Comparison of ENCODE assay signal across 1 cellular context in the genomic region with DNA sequence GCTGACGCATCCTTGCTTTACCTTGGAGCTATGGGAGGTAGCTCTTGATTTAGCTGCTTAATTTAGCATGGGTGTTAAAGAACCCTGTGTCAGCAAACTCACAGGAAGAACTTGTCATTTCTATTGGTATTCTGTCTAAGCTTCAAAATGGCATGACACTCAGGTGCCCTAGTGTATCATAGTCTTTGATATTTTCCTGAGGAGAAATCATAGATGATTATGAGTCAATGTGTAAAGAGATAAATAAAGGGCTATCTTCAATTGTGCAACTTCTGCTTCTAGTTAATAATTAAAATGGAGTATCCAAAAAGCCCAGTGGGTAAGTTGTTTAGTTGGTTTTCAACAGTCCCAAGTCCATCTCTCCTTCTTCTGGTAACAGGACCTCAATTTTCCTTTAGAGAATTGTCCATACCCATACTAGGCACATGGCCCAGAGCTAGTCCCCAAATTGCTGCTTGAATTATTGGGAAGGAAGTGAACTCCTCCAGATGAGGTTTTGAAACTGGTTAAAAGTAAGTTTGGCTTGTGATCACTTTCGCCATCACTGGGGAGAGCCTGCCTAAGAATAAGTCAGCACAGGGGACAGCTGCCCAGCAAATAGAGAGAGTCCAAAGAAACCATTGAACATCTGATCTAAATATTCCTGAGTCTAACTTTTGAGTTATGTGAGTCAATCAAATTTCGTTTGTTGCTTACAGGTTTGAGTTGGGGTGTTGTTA.
TF ChIP-seq lines count a peak whose summit lies in the region.

No MANE protein-coding gene starts in this region.

TF ChIP-seq in HepG2, 621 proteins besides CTCF, POLR2A, EP300 and RAD21 (continued from another document and continues in another):
- TF ChIP-seq, protein P1, sequence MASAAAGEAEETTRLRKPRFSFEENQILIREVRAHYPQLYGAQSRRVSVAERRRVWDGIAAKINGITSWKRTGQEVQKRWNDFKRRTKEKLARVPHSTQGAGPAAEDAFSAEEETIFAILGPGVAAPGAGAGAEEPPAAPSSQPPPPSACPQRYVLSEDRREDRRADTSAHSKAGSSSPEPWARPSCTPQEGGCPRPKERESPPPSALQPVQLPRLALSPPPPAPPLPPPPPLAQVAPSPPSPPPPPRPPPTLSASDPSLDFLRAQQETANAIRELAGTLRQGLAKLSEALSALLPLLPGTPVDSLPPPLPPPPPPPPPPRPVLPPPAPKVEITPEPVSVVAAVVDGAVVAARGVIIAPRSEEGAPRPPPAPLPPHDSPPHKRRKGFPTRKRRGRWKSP (CRISPR knock-in tag; IDR thresholded peaks at IDR 0.05), result 0 out of 2 replicates have a peak, but pooled peaks have one; percentile 12
- TF ChIP-seq MLLT10 (CRISPR knock-in tag; IDR thresholded peaks at IDR 0.05) (no peak), SP4 (CRISPR knock-in tag; IDR thresholded peaks at IDR 0.05) (no peak), RARA (CRISPR knock-in tag; IDR thresholded peaks at IDR 0.05) (peak; percentile 84), ZSCAN5A (CRISPR knock-in tag; IDR thresholded peaks at IDR 0.05; ENCODE audit: borderline replicate concordance) (no peak), ZNF234 (CRISPR knock-in tag; conservative IDR thresholded peaks at IDR 0.05) (no peak), TARDBP (CRISPR knock-in tag; IDR thresholded peaks at IDR 0.05) (0 out of 2 replicates have a peak, but pooled peaks have one; percentile 14), ZNF589 (CRISPR knock-in tag; conservative IDR thresholded peaks at IDR 0.05) (no peak), ZNF530 (CRISPR knock-in tag; IDR thresholded peaks at IDR 0.05; ENCODE audit: low read depth) (no peak), ZNF382 (CRISPR knock-in tag; IDR thresholded peaks at IDR 0.05; ENCODE audit: borderline replicate concordance) (no peak), CEBPG (CRISPR knock-in tag; IDR thresholded peaks at IDR 0.05) (peak; percentile 94), CHCHD3 (CRISPR knock-in tag; IDR thresholded peaks at IDR 0.05) (no peak), ZBTB38 (CRISPR knock-in tag; IDR thresholded peaks at IDR 0.05) (no peak), ZNF547 (CRISPR knock-in tag; IDR thresholded peaks at IDR 0.05) (no peak), NFYC (CRISPR knock-in tag; IDR thresholded peaks at IDR 0.05) (peak; percentile 34; the same call in 1 of the 2 replicates), ATF2 (CRISPR knock-in tag; IDR thresholded peaks at IDR 0.05) (peak; percentile 14; the same call in 1 of the 2 replicates), CSRNP2 (CRISPR knock-in tag; conservative IDR thresholded peaks at IDR 0.05; ENCODE audit: low read depth) (no peak), PCBP2 (optimal IDR thresholded peaks at IDR 0.05; ENCODE audit: low read depth, low read length, poor library complexity, severe bottlenecking) (no peak), HNF4A (CRISPR knock-in tag; IDR thresholded peaks at IDR 0.05) (peak; percentile 90), ZBTB40 (IDR thresholded peaks at IDR 0.05) (no peak), ZBTB40 (CRISPR knock-in tag; IDR thresholded peaks at IDR 0.05) (no peak), ZKSCAN1 (IDR thresholded peaks at IDR 0.05; ENCODE audit: low read length) (no peak), SRSF1 (optimal IDR thresholded peaks at IDR 0.05; ENCODE audit: low read depth, low read length) (no peak), JDP2 (CRISPR knock-in tag; IDR thresholded peaks at IDR 0.05; ENCODE audit: borderline replicate concordance) (no peak), ESRRA (CRISPR knock-in tag; IDR thresholded peaks at IDR 0.05; ENCODE audit: low read depth) (peak; percentile 21; the same call in 1 of the 2 replicates), SRY (CRISPR knock-in tag; IDR thresholded peaks at IDR 0.05) (no peak), RFXANK (CRISPR knock-in tag; IDR thresholded peaks at IDR 0.05) (no peak), KLF12 (CRISPR knock-in tag; IDR thresholded peaks at IDR 0.05; ENCODE audit: borderline replicate concordance) (no peak), ZNF30 (CRISPR knock-in tag; IDR thresholded peaks at IDR 0.05) (no peak), SNRNP70 (IDR thresholded peaks at IDR 0.05; ENCODE audit: low read depth, low read length) (no peak)
- TF ChIP-seq, protein P2, sequence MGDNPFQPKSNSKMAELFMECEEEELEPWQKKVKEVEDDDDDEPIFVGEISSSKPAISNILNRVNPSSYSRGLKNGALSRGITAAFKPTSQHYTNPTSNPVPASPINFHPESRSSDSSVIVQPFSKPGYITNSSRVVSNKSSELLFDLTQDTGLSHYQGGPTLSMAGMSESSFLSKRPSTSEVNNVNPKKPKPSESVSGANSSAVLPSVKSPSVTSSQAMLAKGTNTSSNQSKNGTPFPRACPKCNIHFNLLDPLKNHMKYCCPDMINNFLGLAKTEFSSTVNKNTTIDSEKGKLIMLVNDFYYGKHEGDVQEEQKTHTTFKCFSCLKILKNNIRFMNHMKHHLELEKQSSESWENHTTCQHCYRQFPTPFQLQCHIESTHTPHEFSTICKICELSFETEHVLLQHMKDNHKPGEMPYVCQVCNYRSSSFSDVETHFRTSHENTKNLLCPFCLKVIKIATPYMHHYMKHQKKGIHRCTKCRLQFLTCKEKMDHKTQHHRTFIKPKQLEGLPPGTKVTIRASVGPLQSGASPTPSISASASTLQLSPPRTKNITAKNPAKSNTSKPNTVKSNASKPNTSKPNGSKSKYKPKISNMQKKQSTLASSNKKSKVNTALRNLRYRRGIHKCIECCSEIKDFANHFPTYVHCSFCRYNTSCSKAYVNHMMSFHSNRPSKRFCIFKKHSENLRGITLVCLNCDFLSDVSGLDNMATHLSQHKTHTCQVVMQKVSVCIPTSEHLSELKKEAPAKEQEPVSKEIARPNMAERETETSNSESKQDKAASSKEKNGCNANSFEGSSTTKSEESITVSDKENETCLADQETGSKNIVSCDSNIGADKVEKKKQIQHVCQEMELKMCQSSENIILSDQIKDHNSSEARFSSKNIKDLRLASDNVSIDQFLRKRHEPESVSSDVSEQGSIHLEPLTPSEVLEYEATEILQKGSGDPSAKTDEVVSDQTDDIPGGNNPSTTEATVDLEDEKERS (CRISPR knock-in tag; IDR thresholded peaks at IDR 0.05), result no peak
- TF ChIP-seq, protein P3, sequence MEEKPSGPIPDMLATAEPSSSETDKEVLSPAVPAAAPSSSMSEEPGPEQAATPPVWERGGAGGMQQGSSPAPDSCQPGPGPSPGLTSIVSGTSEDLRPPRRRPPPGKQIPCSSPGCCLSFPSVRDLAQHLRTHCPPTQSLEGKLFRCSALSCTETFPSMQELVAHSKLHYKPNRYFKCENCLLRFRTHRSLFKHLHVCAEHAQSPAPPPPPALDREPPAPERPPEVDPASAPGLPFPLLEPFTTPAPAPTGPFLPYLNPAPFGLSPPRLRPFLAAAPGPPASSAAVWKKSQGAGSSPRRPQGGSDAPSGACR (CRISPR knock-in tag; IDR thresholded peaks at IDR 0.05), result no peak
- TF ChIP-seq, protein P4, sequence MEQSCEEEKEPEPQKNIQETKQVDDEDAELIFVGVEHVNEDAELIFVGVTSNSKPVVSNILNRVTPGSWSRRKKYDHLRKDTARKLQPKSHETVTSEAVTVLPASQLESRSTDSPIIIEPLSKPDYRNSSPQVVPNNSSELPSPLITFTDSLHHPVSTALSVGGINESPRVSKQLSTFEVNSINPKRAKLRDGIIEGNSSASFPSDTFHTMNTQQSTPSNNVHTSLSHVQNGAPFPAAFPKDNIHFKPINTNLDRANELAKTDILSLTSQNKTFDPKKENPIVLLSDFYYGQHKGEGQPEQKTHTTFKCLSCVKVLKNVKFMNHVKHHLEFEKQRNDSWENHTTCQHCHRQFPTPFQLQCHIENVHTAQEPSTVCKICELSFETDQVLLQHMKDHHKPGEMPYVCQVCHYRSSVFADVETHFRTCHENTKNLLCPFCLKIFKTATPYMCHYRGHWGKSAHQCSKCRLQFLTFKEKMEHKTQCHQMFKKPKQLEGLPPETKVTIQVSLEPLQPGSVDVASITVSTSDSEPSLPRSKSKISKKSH (CRISPR knock-in tag; IDR thresholded peaks at IDR 0.05; ENCODE audit: borderline replicate concordance), result no peak
- TF ChIP-seq, protein P5, sequence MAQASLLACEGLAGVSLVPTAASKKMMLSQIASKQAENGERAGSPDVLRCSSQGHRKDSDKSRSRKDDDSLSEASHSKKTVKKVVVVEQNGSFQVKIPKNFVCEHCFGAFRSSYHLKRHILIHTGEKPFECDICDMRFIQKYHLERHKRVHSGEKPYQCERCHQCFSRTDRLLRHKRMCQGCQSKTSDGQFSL (CRISPR knock-in tag; IDR thresholded peaks at IDR 0.05), result no peak
- TF ChIP-seq, protein P6, sequence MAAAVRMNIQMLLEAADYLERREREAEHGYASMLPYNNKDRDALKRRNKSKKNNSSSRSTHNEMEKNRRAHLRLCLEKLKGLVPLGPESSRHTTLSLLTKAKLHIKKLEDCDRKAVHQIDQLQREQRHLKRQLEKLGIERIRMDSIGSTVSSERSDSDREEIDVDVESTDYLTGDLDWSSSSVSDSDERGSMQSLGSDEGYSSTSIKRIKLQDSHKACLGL (CRISPR knock-in tag; IDR thresholded peaks at IDR 0.05), result no peak
